Comparison of ENCODE assay signal across 19 cellular contexts in the genomic region with DNA sequence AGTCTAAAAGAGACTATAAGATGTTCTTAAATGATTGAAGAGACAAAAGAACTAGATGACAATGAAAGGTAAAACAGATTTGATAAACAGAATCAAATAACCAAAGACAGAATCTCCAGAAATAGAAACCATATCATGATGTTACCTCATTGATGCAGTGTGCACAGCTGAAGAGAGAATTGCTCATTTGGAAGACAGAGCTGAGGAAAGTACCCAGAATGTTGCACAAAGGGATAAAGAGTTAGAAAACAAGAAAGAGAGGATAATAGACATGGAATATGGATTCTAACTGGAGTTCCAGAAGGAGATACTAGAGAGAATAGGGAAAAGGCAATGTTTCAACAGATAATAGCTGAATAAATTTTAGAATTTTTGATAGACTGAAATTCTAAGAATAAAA.
"Had no signal": no experiment of that assay in that cellular context is flagged by ENCODE, and none has a peak within 500 bp of the region (broad histone marks: within the 10 kb centered on the region; RNA-seq: fewer than 3 reads in every experiment).

No MANE protein-coding gene starts in this region.

- H3K9ac ChIP-seq: neural progenitor cell had no signal

- H3K27me3 ChIP-seq: esophagus muscularis mucosa, gastrocnemius medialis, heart right ventricle, neural progenitor cell, ovary, right atrium auricular region, tibial artery, upper lobe of left lung, uterus had no signal

- H3K4me3 Mint-ChIP-seq: natural killer cell treated with Interleukin-12 subunit alpha and Interleukin-12 subunit beta and Interleukin-15 and Interleukin-18, amount 100 ng/mL, for 72 hours; neural progenitor cell; stimulated activated naive CD8-positive, alpha-beta T cell treated with anti-CD3 and anti-CD28 coated beads, Interleukin-15, Interleukin-2, amounts not matched to agents 100 ng/mL and 50 ng/mL, for 24 hours had no signal

- ATAC-seq: gastrocnemius medialis; heart right ventricle; natural killer cell treated with Interleukin-12 subunit alpha and Interleukin-12 subunit beta and Interleukin-15 and Interleukin-18, amount 100 ng/mL, for 72 hours had no signal

- H3K4me3 ChIP-seq: esophagus muscularis mucosa, gastrocnemius medialis, heart right ventricle, neural progenitor cell, ovary, right atrium auricular region, tibial artery, upper lobe of left lung, uterus had no signal

- H2AFZ ChIP-seq: neural progenitor cell had no signal

- H3K4me1 ChIP-seq: esophagus muscularis mucosa, gastrocnemius medialis, heart right ventricle, neural progenitor cell, right atrium auricular region, tibial artery, upper lobe of left lung, uterus had no signal

- DNase-seq: effector memory CD4-positive, alpha-beta T cell; gastrocnemius medialis; heart right ventricle; hypothalamus; kidney glomerular epithelial cell; nucleus accumbens; ovary; small intestine; stimulated activated CD4-positive, alpha-beta T cell treated with anti-CD3 and anti-CD28 coated beads, Interleukin-12 subunit alpha, Interleukin-12 subunit beta, amount 100 ng/mL, for 4 hours; tibial artery; upper lobe of left lung; uterus had no signal

- FAIRE-seq: islet of Langerhans, small intestine had no signal

- H3K4me1 Mint-ChIP-seq: neural progenitor cell had no signal

- H3K36me3 ChIP-seq: neural progenitor cell, ovary, uterus had no signal

- H3K9me3 ChIP-seq: esophagus muscularis mucosa, gastrocnemius medialis, ovary, tibial artery, upper lobe of left lung, uterus had no signal

- H3K27ac Mint-ChIP-seq: natural killer cell treated with Interleukin-12 subunit alpha and Interleukin-12 subunit beta and Interleukin-15 and Interleukin-18, amount 100 ng/mL, for 72 hours; neural progenitor cell; stimulated activated naive CD8-positive, alpha-beta T cell treated with anti-CD3 and anti-CD28 coated beads, Interleukin-15, Interleukin-2, amounts not matched to agents 100 ng/mL and 50 ng/mL, for 24 hours had no signal

- H3K27me3 Mint-ChIP-seq: natural killer cell treated with Interleukin-12 subunit alpha and Interleukin-12 subunit beta and Interleukin-15 and Interleukin-18, amount 100 ng/mL, for 72 hours; stimulated activated naive CD8-positive, alpha-beta T cell treated with anti-CD3 and anti-CD28 coated beads, Interleukin-15, Interleukin-2, amounts not matched to agents 100 ng/mL and 50 ng/mL, for 24 hours had no signal

- H3K27ac ChIP-seq: epithelial cell of prostate, esophagus muscularis mucosa, gastrocnemius medialis, heart right ventricle, neural progenitor cell, ovary, right atrium auricular region, tibial artery, upper lobe of left lung, uterus had no signal

- H3K4me2 ChIP-seq: neural progenitor cell had no signal
